ENCODE assay signal across 8 cellular contexts in genomic region chr5:131163315-131164119, GRCh38. TPM values are rescaled to one million over a fixed set of nuclear protein-coding genes. Genes with fewer than 3 reads are reported as not detected.
DNase-seq lines count a peak whose midpoint lies in the region; ATAC-seq, FAIRE-seq and TF ChIP-seq lines count a peak whose summit lies in the region.

No MANE protein-coding gene starts in this region.

- WGBS in GM12878 (ENCODE audit: insufficient coverage, insufficient replicate concordance, low lambda C conversion rate, missing lambda C conversion rate), result 13% methylated on average over 9 of the region's 9 CpGs
- WGBS in tibial nerve, 2 donors, result 23 to 27% methylated on average over 9 of the region's 9 CpGs

- POLR2A ChIA-PET in GM12878 (lab: Charles Lee), result interaction anchor here (0.7 to 1.4 kb wide), 5 partner anchors 47 to 138 kb away, joined by 3 to 6 read pairs (median 4); partner anchors contain the start of gene CDC42SE2

- DNase-seq in ELR (ENCODE audit: low read depth) (peak; percentile 63), MG63 (no peak), GM12878 (ENCODE audit: low read depth, low spot score) (no peak), left lobe of liver (ENCODE audit: low spot score) (no peak), tibial nerve (ENCODE audit: low spot score in 2 of 2) (no peak), NCI-H774 (lab: John Stamatoyannopoulos, UW) (no peak), NCI-H1417 treated with DMSO at 0.1 percent for 48 hours (lab: John Stamatoyannopoulos, UW) (no peak)

- H3K36me3 ChIP-seq in MG63 (peaks cover 60% of the 10 kb centered on the region), GM12878 (ENCODE audit: control insufficient read depth in 2 of 2, insufficient read depth in 2 of 2, low read length in 1 of 2) (peaks cover 2 to 22% of the 10 kb centered on the region in 2 experiments), tibial nerve (peaks cover 0 to 43% (median 25%) of the 10 kb centered on the region in 3 donors)

- intact Hi-C loops in GM12878 (cut with micrococcal nuclease; ENCODE audit: unreplicated experiment), result loop anchor here (1.0 to 5.0 kb wide), 5 partner anchors 46 to 253 kb away; partner anchors contain the start of gene CDC42SE2

- H3K27me3 ChIP-seq in MG63, result no peaks in the 10 kb centered on the region
- H3K27me3 ChIP-seq in GM12878 (replicated peaks in 1 of 2; ENCODE audit: control insufficient read depth in 2 of 2, insufficient read depth in 2 of 2, low read length in 1 of 2), result no peaks in the 10 kb centered on the region
- no peaks in the 10 kb centered on the region for H3K27me3 ChIP-seq in tibial nerve

- RAD21 ChIA-PET in GM12878 (lab: Charles Lee; ENCODE audit: unreplicated experiment), result interaction anchor here (0.7 to 1.9 kb wide), 15 partner anchors 10 to 232 kb away, joined by 3 to 11 read pairs (median 4); partner anchors contain the start of gene CDC42SE2

- no peak for ATAC-seq in GM12878
- peak; percentile 4 for ATAC-seq in left lobe of liver
- ATAC-seq in GM18517 (IDR thresholded peaks at IDR 0.05; ENCODE audit: unreplicated experiment), result no peak

- no peaks in the 10 kb centered on the region for H3K9me3 ChIP-seq in MG63
- no peaks in the 10 kb centered on the region for H3K9me3 ChIP-seq in GM12878 (replicated peaks; ENCODE audit: control insufficient read depth, insufficient read depth, low read length)
- no peaks in the 10 kb centered on the region for H3K9me3 ChIP-seq in tibial nerve

- FAIRE-seq in GM12878 (lab: Jason Lieb, UNC), result no peak

- TF ChIP-seq RAD21 in GM12878 (IDR thresholded peaks at IDR 0.05; ENCODE audit: insufficient read depth, low read depth, low read length), result no peak

- H4K20me1 ChIP-seq in GM12878 (ENCODE audit: control insufficient read depth, insufficient read depth), result no peaks in the 10 kb centered on the region

- H3K4me1 ChIP-seq in GM12878 (ENCODE audit: control insufficient read depth, insufficient read depth, low read length), result no peaks in the 10 kb centered on the region
- peaks cover 0 to 29% (median 9%) of the 10 kb centered on the region in 4 donors for H3K4me1 ChIP-seq in tibial nerve

- BruUV-seq in GM12878 (replicated peaks; lab: Mats Ljungman, UMichigan), result TSS peak; percentile 55

- no peak for TF ChIP-seq POLR2A in GM12878 (IDR thresholded peaks at IDR 0.05; ENCODE audit: low read depth, low read length)
- TF ChIP-seq POLR2A in tibial nerve (IDR thresholded peaks at IDR 0.05), result no peak

- H3K4me2 ChIP-seq in GM12878 (ENCODE audit: control insufficient read depth, insufficient read depth), result peak overlapping the region; percentile 77

- TF ChIP-seq EP300 in GM12878 (IDR thresholded peaks at IDR 0.05; ENCODE audit: borderline replicate concordance in 1 of 2, control insufficient read depth in 1 of 2, low read depth in 2 of 2, low read length in 2 of 2) (no peak), tibial nerve (IDR thresholded peaks at IDR 0.05) (no peak)

- H3K27ac ChIP-seq in GM12878 (ENCODE audit: control insufficient read depth, insufficient read depth), result peak overlapping the region; percentile 86
- H3K27ac ChIP-seq in tibial nerve, result peak overlapping the region; percentile 92 to 99 (median 95)

- in situ Hi-C loops in GM12878 (cut with MboI), result no loop called here

- H3K4me3 ChIP-seq in MG63, result peak overlapping the region; percentile 77
- peak overlapping the region; percentile 92 for H3K4me3 ChIP-seq in GM12878
- peak overlapping the region; percentile 9 to 74 (median 68) for H3K4me3 ChIP-seq in tibial nerve

- SMC1A ChIA-PET in GM12878 (lab: Charles Lee; ENCODE audit: uncharacterized antibody, unreplicated experiment), result interaction anchor here (0.6 to 2.5 kb wide), 16 partner anchors 16 to 255 kb away, joined by 3 to 18 read pairs (median 4); partner anchors contain the start of gene CDC42SE2

- peaks cover 47% of the 10 kb centered on the region for H3K79me2 ChIP-seq in GM12878 (ENCODE audit: control insufficient read depth, insufficient read depth, low read length)

- H2AFZ ChIP-seq in GM12878 (ENCODE audit: control insufficient read depth, low read depth, low read length), result no peak overlapping the region

- peak overlapping the region; percentile 95 for H3K9ac ChIP-seq in GM12878 (ENCODE audit: control insufficient read depth, insufficient read depth, low read length)

- CTCF ChIA-PET in GM12878 (lab: Yijun Ruan, JAX), result interaction anchor here (0.6 to 2.4 kb wide), 7 partner anchors 11 to 425 kb away, joined by 3 to 7 read pairs (median 3); no protein-coding TSS in a partner anchor

- TF ChIP-seq CTCF in GM12878 (IDR thresholded peaks at IDR 0.05 in 2 of 3, conservative IDR thresholded peaks at IDR 0.05 in 1 of 3; ENCODE audit: control insufficient read depth in 2 of 3, extremely low read depth in 1 of 3, insufficient read depth in 1 of 3, low read depth in 3 of 3, low read length in 3 of 3) (no peak), tibial nerve (IDR thresholded peaks at IDR 0.05) (no peak)

TF ChIP-seq in GM12878, 131 proteins besides CTCF, POLR2A, EP300 and RAD21 (continues in another document):
- TF ChIP-seq, protein P1, sequence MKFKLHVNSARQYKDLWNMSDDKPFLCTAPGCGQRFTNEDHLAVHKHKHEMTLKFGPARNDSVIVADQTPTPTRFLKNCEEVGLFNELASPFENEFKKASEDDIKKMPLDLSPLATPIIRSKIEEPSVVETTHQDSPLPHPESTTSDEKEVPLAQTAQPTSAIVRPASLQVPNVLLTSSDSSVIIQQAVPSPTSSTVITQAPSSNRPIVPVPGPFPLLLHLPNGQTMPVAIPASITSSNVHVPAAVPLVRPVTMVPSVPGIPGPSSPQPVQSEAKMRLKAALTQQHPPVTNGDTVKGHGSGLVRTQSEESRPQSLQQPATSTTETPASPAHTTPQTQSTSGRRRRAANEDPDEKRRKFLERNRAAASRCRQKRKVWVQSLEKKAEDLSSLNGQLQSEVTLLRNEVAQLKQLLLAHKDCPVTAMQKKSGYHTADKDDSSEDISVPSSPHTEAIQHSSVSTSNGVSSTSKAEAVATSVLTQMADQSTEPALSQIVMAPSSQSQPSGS (IDR thresholded peaks at IDR 0.05; ENCODE audit: low read length), result no peak
- TF ChIP-seq SIX5 (IDR thresholded peaks at IDR 0.05; ENCODE audit: low read depth, low read length, severe bottlenecking) (no peak), ZSCAN29 (IDR thresholded peaks at IDR 0.05) (no peak), GATAD2B (conservative IDR thresholded peaks at IDR 0.05; ENCODE audit: low read depth) (no peak), RUNX3 (IDR thresholded peaks at IDR 0.05; ENCODE audit: low read length) (no peak)
- TF ChIP-seq, protein P2, sequence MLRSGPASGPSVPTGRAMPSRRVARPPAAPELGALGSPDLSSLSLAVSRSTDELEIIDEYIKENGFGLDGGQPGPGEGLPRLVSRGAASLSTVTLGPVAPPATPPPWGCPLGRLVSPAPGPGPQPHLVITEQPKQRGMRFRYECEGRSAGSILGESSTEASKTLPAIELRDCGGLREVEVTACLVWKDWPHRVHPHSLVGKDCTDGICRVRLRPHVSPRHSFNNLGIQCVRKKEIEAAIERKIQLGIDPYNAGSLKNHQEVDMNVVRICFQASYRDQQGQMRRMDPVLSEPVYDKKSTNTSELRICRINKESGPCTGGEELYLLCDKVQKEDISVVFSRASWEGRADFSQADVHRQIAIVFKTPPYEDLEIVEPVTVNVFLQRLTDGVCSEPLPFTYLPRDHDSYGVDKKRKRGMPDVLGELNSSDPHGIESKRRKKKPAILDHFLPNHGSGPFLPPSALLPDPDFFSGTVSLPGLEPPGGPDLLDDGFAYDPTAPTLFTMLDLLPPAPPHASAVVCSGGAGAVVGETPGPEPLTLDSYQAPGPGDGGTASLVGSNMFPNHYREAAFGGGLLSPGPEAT (IDR thresholded peaks at IDR 0.05; ENCODE audit: low read depth), result no peak

RNA-seq across cellular contexts. Expression of gene HINT1, which starts 1.5 kb away (rescaled TPM):
- total RNA-seq in MG63 (2014; rRNA removed; shearing (Covaris generic); ENCODE audit: low replicate concordance), result 515 and 863 TPM in 2 replicates
- total RNA-seq in GM12878 (2013; cell fraction: nucleolus; rRNA removed), result 90.7 and 94.5 TPM in 2 replicates
- total RNA-seq in GM12878 (2014; rRNA removed), result 352 and 366 TPM in 2 replicates
- 347 and 351 TPM in 2 replicates for total RNA-seq in GM12878 (2014; rRNA removed; fragmentation: Illumina TruSeq; extraction: Trizol)
- total RNA-seq in GM12878 (2021), result 248 and 253 TPM in 2 replicates
- polyA plus RNA-seq in GM12878 (2011; ENCODE audit: low read depth), result 524 TPM
- polyA plus RNA-seq in GM12878 (2011; rRNA removed), result 997 and 1,373 TPM in 2 replicates
- polyA plus RNA-seq in GM12878 (2011; cell fraction: cytosol; rRNA removed), result 438 and 451 TPM in 2 replicates
- polyA plus RNA-seq in GM12878 (2011; cell fraction: nucleus; rRNA removed), result 337 and 368 TPM in 2 replicates
- 400 and 478 TPM in 2 replicates for polyA plus RNA-seq in GM12878 (2012)
- 260 TPM in 2 replicates for polyA plus RNA-seq in GM12878 (2014; fragmentation: Illumina TruSeq; extraction: Trizol)
- polyA plus RNA-seq in GM12878 (2014; fragmentation: Nextera tagmentation; extraction: Ambion mirVana), result 100 to 1,000 TPM; 844 to 901 TPM
- polyA plus RNA-seq in GM12878 (2014; rRNA removed), result 438 and 478 TPM in 2 replicates
- polyA plus RNA-seq in GM12878 (2016; fragmentation: Nextera tagmentation; extraction: Ambion mirVana), result 100 to 1,000 TPM; 687 to 705 TPM
- polyA minus RNA-seq in GM12878 (2011; rRNA and poly(A)+ RNA removed), result 124 and 166 TPM in 2 replicates
- polyA minus RNA-seq in GM12878 (2011; cell fraction: cytosol; rRNA and poly(A)+ RNA removed), result 75.7 and 78.3 TPM in 2 replicates
- polyA minus RNA-seq in GM12878 (2011; cell fraction: nucleus; rRNA and poly(A)+ RNA removed), result 54.9 and 72.1 TPM in 2 replicates
- total RNA-seq in left lobe of liver, result 178 TPM
- 100 to 1,000 TPM; 130 to 160 (median 153) TPM for total RNA-seq in tibial nerve

RNA-seq across cellular contexts. Expression of gene LYRM7, which starts 7.2 kb away (rescaled TPM):
- 4.6 and 6.2 TPM in 2 replicates for total RNA-seq in MG63 (2014; rRNA removed; shearing (Covaris generic); ENCODE audit: low replicate concordance)
- 15.3 and 23.4 TPM in 2 replicates for total RNA-seq in GM12878 (2013; cell fraction: nucleolus; rRNA removed)
- 15.1 and 19.6 TPM in 2 replicates for total RNA-seq in GM12878 (2014; rRNA removed)
- total RNA-seq in GM12878 (2014; rRNA removed; fragmentation: Illumina TruSeq; extraction: Trizol), result 17.6 and 21.7 TPM in 2 replicates
- total RNA-seq in GM12878 (2021), result 13.7 and 13.9 TPM in 2 replicates
- 2.7 TPM for polyA plus RNA-seq in GM12878 (2011; ENCODE audit: low read depth)
- polyA plus RNA-seq in GM12878 (2011; rRNA removed), result 9.2 and 21.4 TPM in 2 replicates
- polyA plus RNA-seq in GM12878 (2011; cell fraction: cytosol; rRNA removed), result 3.6 and 3.7 TPM in 2 replicates
- 1.4 and 1.5 TPM in 2 replicates for polyA plus RNA-seq in GM12878 (2011; cell fraction: nucleus; rRNA removed)
- polyA plus RNA-seq in GM12878 (2012), result 7.1 and 8.1 TPM in 2 replicates
- polyA plus RNA-seq in GM12878 (2014; fragmentation: Illumina TruSeq; extraction: Trizol), result 17.9 and 21.8 TPM in 2 replicates
- polyA plus RNA-seq in GM12878 (2014; fragmentation: Nextera tagmentation; extraction: Ambion mirVana), result 10 to 100 TPM; 25.8 to 45.7 TPM
- polyA plus RNA-seq in GM12878 (2014; rRNA removed), result 8.6 and 18.7 TPM in 2 replicates
- polyA plus RNA-seq in GM12878 (2016; fragmentation: Nextera tagmentation; extraction: Ambion mirVana), result 10 to 100 TPM; 61.0 to 68.8 TPM
- polyA minus RNA-seq in GM12878 (2011; rRNA and poly(A)+ RNA removed), result 2.2 and 2.3 TPM in 2 replicates
- 1.7 and 2.4 TPM in 2 replicates for polyA minus RNA-seq in GM12878 (2011; cell fraction: cytosol; rRNA and poly(A)+ RNA removed)
- 0.85 and 1.2 TPM in 2 replicates for polyA minus RNA-seq in GM12878 (2011; cell fraction: nucleus; rRNA and poly(A)+ RNA removed)
- 4.8 TPM for total RNA-seq in left lobe of liver
- total RNA-seq in tibial nerve, result 10 to 100 TPM in 1 of 4 donors, 1 to 10 TPM in 3; 6.3 to 10.1 (median 8.3) TPM
